ENCODE assay signal across 16 cellular contexts in the genomic region with DNA sequence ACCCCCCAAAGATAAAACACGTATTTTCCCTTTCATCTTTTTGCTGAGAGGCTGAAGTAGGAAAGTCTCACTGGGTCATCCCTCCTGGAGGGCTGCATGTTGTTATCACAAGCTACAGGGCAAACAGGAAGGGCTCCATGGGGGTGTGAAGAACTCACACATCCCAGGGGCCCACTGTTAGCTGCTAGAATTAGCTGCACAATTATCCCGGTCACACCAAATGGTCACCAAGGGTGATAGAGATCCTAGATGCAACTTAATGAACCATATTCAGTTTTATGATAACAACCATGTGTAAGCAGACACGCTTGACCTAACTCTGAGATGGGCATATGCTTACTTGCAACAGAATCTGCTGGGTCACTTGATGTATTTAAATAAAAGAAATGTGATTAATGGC.
A peak's percentile ranks its signal among the peaks of the same experiment; 100 is the strongest.
DNase-seq lines count a peak whose midpoint lies in the region; ATAC-seq lines count a peak whose summit lies in the region.
"Had no signal": no experiment of that assay in that cellular context is flagged by ENCODE, and none has a peak within 500 bp of the region (broad histone marks: within the 10 kb centered on the region; RNA-seq: fewer than 3 reads in every experiment).

No MANE protein-coding gene starts in this region.

- peak overlapping the region; percentile 75 for H3K18ac ChIP-seq in mesendoderm (ENCODE audit: low read length)

- H2BK120ac ChIP-seq in mesendoderm (ENCODE audit: low read depth, low read length): no peak overlapping the region

- H3K79me1 ChIP-seq in mesendoderm (ENCODE audit: low read length): no peaks in the 10 kb centered on the region

- no peaks in the 10 kb centered on the region for H3K79me2 ChIP-seq in mesendoderm (ENCODE audit: control insufficient read depth, insufficient read depth, low read length)

- peak overlapping the region; percentile 47 for H2BK5ac ChIP-seq in mesendoderm (ENCODE audit: low read length)

- POLR2A ChIA-PET in naive thymus-derived CD8-positive, alpha-beta T cell (lab: Charles Lee): no interaction called here

- no peak overlapping the region for H3K4me3 ChIP-seq in mesendoderm (ENCODE audit: low read length)
- H3K4me3 ChIP-seq: BLaER1 treated with 17β-estradiol and CSF1 and Interleukin-3, amounts not matched to agents 10 nM and 100 nM; GM23338 had no signal

- WGBS in mesendoderm (ENCODE audit: extremely low coverage, insufficient coverage, low lambda C conversion rate): no CpG with 5 or more reads among the region's 3 CpGs

- no peak overlapping the region for H3K23ac ChIP-seq in mesendoderm (ENCODE audit: low read length)

- peak overlapping the region; percentile 47 for H4K5ac ChIP-seq in mesendoderm (ENCODE audit: low read length)

- no peak overlapping the region for H3K4me3 Mint-ChIP-seq in naive thymus-derived CD8-positive, alpha-beta T cell
- no peak overlapping the region for H3K4me3 Mint-ChIP-seq in T-helper 17 cell
- H3K4me3 Mint-ChIP-seq: B cell; CD8-positive, alpha-beta T cell; GM23338 had no signal

- H3K27ac Mint-ChIP-seq in naive thymus-derived CD8-positive, alpha-beta T cell: no peak overlapping the region
- H3K27ac Mint-ChIP-seq in T-helper 17 cell: no peak overlapping the region
- H3K27ac Mint-ChIP-seq: B cell; CD8-positive, alpha-beta T cell; GM23338 had no signal

- peaks cover 0 to 2% (median 0%) of the 10 kb centered on the region in 5 donors for H3K27me3 Mint-ChIP-seq in naive thymus-derived CD8-positive, alpha-beta T cell
- no peaks in the 10 kb centered on the region for H3K27me3 Mint-ChIP-seq in T-helper 17 cell
- H3K27me3 Mint-ChIP-seq: B cell had no signal

- H3K9me3 Mint-ChIP-seq in naive thymus-derived CD8-positive, alpha-beta T cell: peaks cover 1 to 24% (median 8%) of the 10 kb centered on the region in 9 donors

- H3K9me3 ChIP-seq in T-helper 17 cell (ENCODE audit: control insufficient read depth, low read length, poor library complexity, severe bottlenecking): no peaks in the 10 kb centered on the region
- H3K9me3 ChIP-seq: BLaER1 treated with 17β-estradiol and CSF1 and Interleukin-3, amounts not matched to agents 10 nM and 100 nM had no signal

- no peak for ATAC-seq in naive thymus-derived CD8-positive, alpha-beta T cell
- no peak for ATAC-seq in T-helper 17 cell
- ATAC-seq: CD8-positive, alpha-beta T cell; GM23338 had no signal

- H2BK15ac ChIP-seq in mesendoderm (replicated peaks; ENCODE audit: low read depth): no peak overlapping the region

- no peaks in the 10 kb centered on the region for H3K4me1 ChIP-seq in mesendoderm (ENCODE audit: control insufficient read depth, low read depth, low read length)
- H3K4me1 ChIP-seq: BLaER1 treated with 17β-estradiol and CSF1 and Interleukin-3, amounts not matched to agents 10 nM and 100 nM had no signal

- DNase-seq in NCI-H748 (lab: John Stamatoyannopoulos, UW; ENCODE audit: unreplicated experiment) (peak; percentile 46), NCI-H748 treated with DMSO at 0.1 percent for 48 hours (lab: John Stamatoyannopoulos, UW) (no peak), iPS-NIHi11 (ENCODE audit: low spot score) (peak; percentile 7), mesendoderm (peak; percentile 92), T-helper 17 cell (no peak), SHP77 treated with DMSO at 0.1 percent for 48 hours (lab: John Stamatoyannopoulos, UW) (no peak), kidney glomerular epithelial cell (lab: John Stamatoyannopoulos, UW) (no peak)
- no peak for DNase-seq in naive thymus-derived CD8-positive, alpha-beta T cell
- DNase-seq: 8988T; CD8-positive, alpha-beta T cell; HCEC 1CT; IMR-90 had no signal

- H3K9ac ChIP-seq in mesendoderm (ENCODE audit: low read length): no peak overlapping the region
- H3K9ac ChIP-seq: BLaER1 treated with 17β-estradiol and CSF1 and Interleukin-3, amounts not matched to agents 10 nM and 100 nM had no signal

- peaks cover 0 to 6% (median 0%) of the 10 kb centered on the region in 3 donors for H3K36me3 Mint-ChIP-seq in naive thymus-derived CD8-positive, alpha-beta T cell
- no peaks in the 10 kb centered on the region for H3K36me3 Mint-ChIP-seq in T-helper 17 cell (ENCODE audit: low read depth)
- H3K36me3 Mint-ChIP-seq: CD8-positive, alpha-beta T cell had no signal

- H3K4me2 ChIP-seq in mesendoderm (ENCODE audit: low read length): no peak overlapping the region
- H3K4me2 ChIP-seq: BLaER1 treated with 17β-estradiol and CSF1 and Interleukin-3, amounts not matched to agents 10 nM and 100 nM; GM23338 had no signal

- no peaks in the 10 kb centered on the region for H3K27me3 ChIP-seq in mesendoderm (ENCODE audit: insufficient read depth, low read length, poor library complexity)
- H3K27me3 ChIP-seq: BLaER1 treated with 17β-estradiol and CSF1 and Interleukin-3, amounts not matched to agents 10 nM and 100 nM had no signal

- no peaks in the 10 kb centered on the region for H3K36me3 ChIP-seq in mesendoderm (ENCODE audit: control insufficient read depth, insufficient read depth, low read length)
- H3K36me3 ChIP-seq: BLaER1 treated with 17β-estradiol and CSF1 and Interleukin-3, amounts not matched to agents 10 nM and 100 nM had no signal

- no peak overlapping the region for H3K4ac ChIP-seq in mesendoderm (ENCODE audit: low read depth, low read length)

- H3K4me1 Mint-ChIP-seq in naive thymus-derived CD8-positive, alpha-beta T cell: no peaks in the 10 kb centered on the region
- H3K4me1 Mint-ChIP-seq in T-helper 17 cell: no peaks in the 10 kb centered on the region
- H3K4me1 Mint-ChIP-seq: B cell had no signal

- H3K56ac ChIP-seq in mesendoderm (ENCODE audit: low read length): no peak overlapping the region

- no peak overlapping the region for H4K8ac ChIP-seq in mesendoderm (ENCODE audit: low read depth, low read length)

- no peak overlapping the region for H3K27ac ChIP-seq in mesendoderm (ENCODE audit: low read depth, low read length)
- H3K27ac ChIP-seq: BLaER1 treated with 17β-estradiol and CSF1 and Interleukin-3, amounts not matched to agents 10 nM and 100 nM; HL-60 had no signal

- H2AK5ac ChIP-seq in mesendoderm (ENCODE audit: low read length): no peak overlapping the region

Comparison
In these comparisons a context has a peak if more than half of its experiments do, and no peak if none do; other contexts are left out.
1. DNase-seq: peak in NCI-H748 (single experiment), iPS-NIHi11 (single experiment) and mesendoderm (single experiment); none in NCI-H748 treated with DMSO at 0.1 percent for 48 hours (single experiment), naive thymus-derived CD8-positive, alpha-beta T cell (0 of 10), T-helper 17 cell (0 of 3), SHP77 treated with DMSO at 0.1 percent for 48 hours (single experiment) and kidney glomerular epithelial cell (single experiment).